ENCODE assay signal across 23 cellular contexts in genomic region chrX:68650491-68650890, GRCh38. TPM values are rescaled to one million over a fixed set of nuclear protein-coding genes. Genes with fewer than 3 reads are reported as not detected.
DNase-seq lines count a peak whose midpoint lies in the region; FAIRE-seq and TF ChIP-seq lines count a peak whose summit lies in the region.
"Had no signal": no experiment of that assay in that cellular context is flagged by ENCODE, and none has a peak within 500 bp of the region (broad histone marks: within the 10 kb centered on the region; RNA-seq: fewer than 3 reads in every experiment).

No MANE protein-coding gene starts in this region.

- H3K4me3 ChIP-seq in mammary epithelial cell (replicated peaks in 1 of 3; ENCODE audit: insufficient read depth in 1 of 3, low read depth in 2 of 3, low read length in 3 of 3), result no peak overlapping the region
- no peak overlapping the region for H3K4me3 ChIP-seq in MM.1S (ENCODE audit: low read length)
- H3K4me3 ChIP-seq: colonic mucosa, HAP-1, heart left ventricle, K562, left lung, sigmoid colon, upper lobe of left lung had no signal

- intact Hi-C loops in mammary epithelial cell (cut with micrococcal nuclease), result no loop called here

- no peaks in the 10 kb centered on the region for H3K9me2 ChIP-seq in MM.1S (replicated peaks; ENCODE audit: insufficient read depth, low read length)

- H3K4me2 ChIP-seq in mammary epithelial cell (ENCODE audit: insufficient read depth, low read depth, low read length) (no peak overlapping the region), MM.1S (ENCODE audit: low read depth, low read length) (no peak overlapping the region)

- H3K36me3 ChIP-seq in mammary epithelial cell (ENCODE audit: insufficient read depth, low read length) (no peaks in the 10 kb centered on the region), MM.1S (replicated peaks; ENCODE audit: insufficient read depth, low read length) (no peaks in the 10 kb centered on the region)
- H3K36me3 ChIP-seq: colonic mucosa, HAP-1, heart left ventricle, left lung, sigmoid colon, upper lobe of left lung had no signal

- CTCF ChIA-PET in mammary epithelial cell (lab: Charles Lee; ENCODE audit: low non-redundant PET), result no interaction called here

- H3K4me1 ChIP-seq in mammary epithelial cell (ENCODE audit: insufficient read depth, low read length) (no peaks in the 10 kb centered on the region), MM.1S (ENCODE audit: low read length) (no peaks in the 10 kb centered on the region)
- H3K4me1 ChIP-seq: colonic mucosa, HAP-1, left lung, parathyroid adenoma had no signal

- peak; percentile 73 for DNase-seq in EH (ENCODE audit: low read depth)
- DNase-seq in RCC 7860 (ENCODE audit: low spot score), result peak; percentile 32
- DNase-seq in mammary epithelial cell, result peak; percentile 28
- DNase-seq in NCI-H1694 treated with DMSO at 0.1 percent for 48 hours (lab: John Stamatoyannopoulos, UW), result no peak
- no peak for DNase-seq in activated CD8-positive, alpha-beta memory T cell treated with anti-CD3 and anti-CD28 coated beads, Interleukin-2, amount 50 U/mL, for 4 hours
- DNase-seq in NCI-H2196 (lab: John Stamatoyannopoulos, UW; ENCODE audit: unreplicated experiment), result no peak
- no peak for DNase-seq in MM.1S
- DNase-seq: activated naive CD4-positive, alpha-beta T cell treated with anti-CD3 and anti-CD28 coated beads, Interleukin-2, amount 50 U/mL, for 16 hours; activated T-cell treated with anti-CD3 and anti-CD28 coated beads, Interleukin-2, amount 50 U/mL, for 48 hours; CD4-positive, CD25-positive, alpha-beta regulatory T cell; colonic mucosa; heart left ventricle; left lung; NCI-H1694; NCI-H774; nephron progenitor cell; SHP77; sigmoid colon; upper lobe of left lung had no signal

- no peaks in the 10 kb centered on the region for H3K36me3 Mint-ChIP-seq in nephron (ENCODE audit: low read depth)
- H3K36me3 Mint-ChIP-seq: CD4-positive, CD25-positive, alpha-beta regulatory T cell had no signal

- peak overlapping the region in 2 of 3 experiments; percentile 14 to 63 for H3K27ac Mint-ChIP-seq in nephron
- H3K27ac Mint-ChIP-seq: nephron progenitor cell had no signal

- no peak overlapping the region for H3K4me3 Mint-ChIP-seq in nephron
- H3K4me3 Mint-ChIP-seq: CD4-positive, CD25-positive, alpha-beta regulatory T cell; nephron progenitor cell had no signal

- dilution Hi-C loops in mammary epithelial cell (cut with HindIII; ENCODE audit: low sequenced_read_pairs), result no loop called here

- peaks cover 4% of the 10 kb centered on the region for H3K27me3 Mint-ChIP-seq in nephron (ENCODE audit: low read depth)

- H3K9me3 Mint-ChIP-seq in nephron, result peaks cover 2% of the 10 kb centered on the region
- H3K9me3 Mint-ChIP-seq: CD4-positive, CD25-positive, alpha-beta regulatory T cell had no signal

- no peak for TF ChIP-seq CTCF in mammary epithelial cell (conservative IDR thresholded peaks at IDR 0.05 in 1 of 2, IDR thresholded peaks at IDR 0.05 in 1 of 2; ENCODE audit: extremely low read depth in 1 of 2, insufficient read depth in 1 of 2, low read depth in 1 of 2, low read length in 2 of 2)
- TF ChIP-seq CTCF in nephron (IDR thresholded peaks at IDR 0.05; ENCODE audit: unreplicated experiment in 3 of 3), result no peak
- no peak for TF ChIP-seq CTCF in MM.1S (IDR thresholded peaks at IDR 0.05; ENCODE audit: low read length)

- H3K9me3 ChIP-seq in mammary epithelial cell (replicated peaks; ENCODE audit: insufficient read depth, low read length) (no peaks in the 10 kb centered on the region), MM.1S (replicated peaks; ENCODE audit: insufficient read depth, low read length) (no peaks in the 10 kb centered on the region)
- H3K9me3 ChIP-seq: colonic mucosa, HAP-1, heart left ventricle, left lung, sigmoid colon, upper lobe of left lung had no signal

- no peak overlapping the region for H3K27ac ChIP-seq in mammary epithelial cell (ENCODE audit: insufficient read depth, low read depth, low read length)
- no peak overlapping the region for H3K27ac ChIP-seq in MM.1S (ENCODE audit: low read length)
- H3K27ac ChIP-seq: colonic mucosa, heart left ventricle, left lung, parathyroid adenoma, sigmoid colon, upper lobe of left lung had no signal

- H3K79me2 ChIP-seq in mammary epithelial cell (ENCODE audit: insufficient read depth, low read length) (no peaks in the 10 kb centered on the region), MM.1S (ENCODE audit: low read length) (no peaks in the 10 kb centered on the region)
- H3K79me2 ChIP-seq: parathyroid adenoma had no signal

- H3K27me3 ChIP-seq in mammary epithelial cell (ENCODE audit: insufficient read depth, low read length), result no peaks in the 10 kb centered on the region
- no peaks in the 10 kb centered on the region for H3K27me3 ChIP-seq in MM.1S (replicated peaks; ENCODE audit: insufficient read depth, low read length)
- H3K27me3 ChIP-seq: sigmoid colon, upper lobe of left lung had no signal

- 83% methylated on average over 1 of the region's 3 CpGs for WGBS in mammary epithelial cell (ENCODE audit: low coverage, missing lambda C conversion rate)

- no TSS peak for BruUV-seq in mammary epithelial cell (replicated peaks; lab: Mats Ljungman, UMichigan)

- no peak overlapping the region for H2AFZ ChIP-seq in mammary epithelial cell (ENCODE audit: low read depth, low read length)
- no peak overlapping the region for H2AFZ ChIP-seq in MM.1S (ENCODE audit: low read length)
- H2AFZ ChIP-seq: parathyroid adenoma had no signal

- peak; percentile 79 for FAIRE-seq in RCC 7860 (lab: Jason Lieb, UNC)
- FAIRE-seq: K562 had no signal

- H3F3A ChIP-seq in MM.1S (ENCODE audit: insufficient read depth, low read length), result no peaks in the 10 kb centered on the region

- in situ Hi-C loops in mammary epithelial cell (cut with MboI; ENCODE audit: low sequenced_read_pairs in 2 of 2), result no loop called here

- H3K4me1 Mint-ChIP-seq in nephron, result peaks cover 16% of the 10 kb centered on the region
- H3K4me1 Mint-ChIP-seq: CD4-positive, CD25-positive, alpha-beta regulatory T cell had no signal

- no peaks in the 10 kb centered on the region for H4K20me1 ChIP-seq in mammary epithelial cell (ENCODE audit: insufficient read depth, low read length)
- no peaks in the 10 kb centered on the region for H4K20me1 ChIP-seq in MM.1S (ENCODE audit: insufficient read depth, low read length)

- H3K9ac ChIP-seq in mammary epithelial cell (ENCODE audit: insufficient read depth, low read length) (no peak overlapping the region), MM.1S (ENCODE audit: low read length) (no peak overlapping the region)
- H3K9ac ChIP-seq: parathyroid adenoma had no signal

RNA-seq across cellular contexts. Expression of gene STARD8, which starts 3.0 kb away (rescaled TPM):
- under 1 TPM; 0.17 to 0.78 TPM for total RNA-seq in mammary epithelial cell
- polyA plus RNA-seq in mammary epithelial cell, result 0.19 TPM
- not detected for polyA minus RNA-seq in mammary epithelial cell

Comparison
In these comparisons a context has a peak if more than half of its experiments do, and no peak if none do; other contexts are left out.
1. DNase-seq: peak in EH (single experiment), RCC 7860 (single experiment) and mammary epithelial cell (single experiment); none in NCI-H1694 treated with DMSO at 0.1 percent for 48 hours (single experiment), activated CD8-positive, alpha-beta memory T cell treated with anti-CD3 and anti-CD28 coated beads, Interleukin-2, amount 50 U/mL, for 4 hours (single experiment), NCI-H2196 (single experiment) and MM.1S (single experiment).